2 cellular contexts compared by ENCODE assay signal in the genomic region with DNA sequence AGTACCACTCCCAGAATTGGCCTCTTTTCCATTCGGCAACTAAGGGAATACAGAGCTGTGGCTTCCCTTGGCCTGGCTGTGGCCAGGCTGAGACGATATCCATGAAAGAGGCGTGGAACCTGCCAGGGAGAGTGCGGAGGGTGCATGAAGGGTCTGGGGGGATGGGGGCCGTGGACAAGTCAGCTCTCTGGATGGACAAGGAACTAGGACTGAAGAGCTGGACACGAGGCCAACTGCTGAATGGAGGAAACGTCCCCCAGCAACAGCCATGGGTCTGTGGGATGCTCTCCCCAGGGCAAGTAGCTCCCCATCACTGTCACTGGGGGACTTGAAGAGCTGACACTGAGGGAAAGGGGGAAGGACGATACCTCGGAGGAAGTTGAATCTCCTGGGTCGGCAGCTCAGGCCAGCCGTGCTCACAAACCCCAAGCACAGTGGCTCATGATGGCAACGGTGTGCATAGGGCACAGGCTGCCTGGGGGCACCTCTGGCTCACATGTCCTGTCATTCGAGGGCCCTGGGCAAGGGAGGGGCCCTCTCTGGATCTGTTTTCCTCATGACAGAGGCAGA.
TF ChIP-seq lines count a peak whose summit lies in the region.

No MANE protein-coding gene starts in this region.

TF ChIP-seq in H1, 55 proteins besides CTCF, POLR2A, EP300 and RAD21:
- no peak for TF ChIP-seq BCL11A (IDR thresholded peaks at IDR 0.05; ENCODE audit: low read depth in 2 of 2, low read length in 2 of 2)
- no peak for TF ChIP-seq EZH2 (IDR thresholded peaks at IDR 0.05; ENCODE audit: low read depth, low read length, severe bottlenecking)
- no peak for TF ChIP-seq SRF (IDR thresholded peaks at IDR 0.05; ENCODE audit: low read depth, low read length)
- no peak for TF ChIP-seq TAF1 (IDR thresholded peaks at IDR 0.05; ENCODE audit: low read depth, low read length)
- TF ChIP-seq, protein P1, sequence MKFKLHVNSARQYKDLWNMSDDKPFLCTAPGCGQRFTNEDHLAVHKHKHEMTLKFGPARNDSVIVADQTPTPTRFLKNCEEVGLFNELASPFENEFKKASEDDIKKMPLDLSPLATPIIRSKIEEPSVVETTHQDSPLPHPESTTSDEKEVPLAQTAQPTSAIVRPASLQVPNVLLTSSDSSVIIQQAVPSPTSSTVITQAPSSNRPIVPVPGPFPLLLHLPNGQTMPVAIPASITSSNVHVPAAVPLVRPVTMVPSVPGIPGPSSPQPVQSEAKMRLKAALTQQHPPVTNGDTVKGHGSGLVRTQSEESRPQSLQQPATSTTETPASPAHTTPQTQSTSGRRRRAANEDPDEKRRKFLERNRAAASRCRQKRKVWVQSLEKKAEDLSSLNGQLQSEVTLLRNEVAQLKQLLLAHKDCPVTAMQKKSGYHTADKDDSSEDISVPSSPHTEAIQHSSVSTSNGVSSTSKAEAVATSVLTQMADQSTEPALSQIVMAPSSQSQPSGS (IDR thresholded peaks at IDR 0.05; ENCODE audit: low read length), result no peak
- TF ChIP-seq SIRT6 (IDR thresholded peaks at IDR 0.05; ENCODE audit: low read length), result no peak
- no peak for TF ChIP-seq BACH1 (IDR thresholded peaks at IDR 0.05; ENCODE audit: low read length)
- no peak for TF ChIP-seq KDM4A (IDR thresholded peaks at IDR 0.05; ENCODE audit: low read depth, low read length, severe bottlenecking)
- TF ChIP-seq YY1 (IDR thresholded peaks at IDR 0.05; ENCODE audit: low read depth, low read length), result no peak
- TF ChIP-seq BRCA1 (IDR thresholded peaks at IDR 0.05; ENCODE audit: low read depth, low read length), result no peak
- no peak for TF ChIP-seq EGR1 (IDR thresholded peaks at IDR 0.05; ENCODE audit: borderline replicate concordance, low read depth, low read length)
- TF ChIP-seq, protein P2, sequence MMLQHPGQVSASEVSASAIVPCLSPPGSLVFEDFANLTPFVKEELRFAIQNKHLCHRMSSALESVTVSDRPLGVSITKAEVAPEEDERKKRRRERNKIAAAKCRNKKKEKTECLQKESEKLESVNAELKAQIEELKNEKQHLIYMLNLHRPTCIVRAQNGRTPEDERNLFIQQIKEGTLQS (IDR thresholded peaks at IDR 0.05; ENCODE audit: insufficient read depth, low read depth, low read length), result no peak
- TF ChIP-seq CHD1 (IDR thresholded peaks at IDR 0.05; ENCODE audit: low read depth, low read length), result no peak
- TF ChIP-seq SP4 (IDR thresholded peaks at IDR 0.05; ENCODE audit: low read length), result no peak

TF ChIP-seq in GM12891, 5 proteins besides CTCF, POLR2A, EP300 and RAD21:
- TF ChIP-seq POLR2AphosphoS5 (IDR thresholded peaks at IDR 0.05; ENCODE audit: low read depth, low read length) (no peak), SPI1 (IDR thresholded peaks at IDR 0.05; ENCODE audit: low read depth, low read length) (no peak), PAX5 (IDR thresholded peaks at IDR 0.05; ENCODE audit: insufficient read depth, low read length, severe bottlenecking) (no peak), POU2F2 (IDR thresholded peaks at IDR 0.05; ENCODE audit: low read depth, low read length) (no peak), TAF1 (IDR thresholded peaks at IDR 0.05; ENCODE audit: low read depth, low read length) (no peak)
